ENCODE assay signal across 24 cellular contexts in the genomic region with DNA sequence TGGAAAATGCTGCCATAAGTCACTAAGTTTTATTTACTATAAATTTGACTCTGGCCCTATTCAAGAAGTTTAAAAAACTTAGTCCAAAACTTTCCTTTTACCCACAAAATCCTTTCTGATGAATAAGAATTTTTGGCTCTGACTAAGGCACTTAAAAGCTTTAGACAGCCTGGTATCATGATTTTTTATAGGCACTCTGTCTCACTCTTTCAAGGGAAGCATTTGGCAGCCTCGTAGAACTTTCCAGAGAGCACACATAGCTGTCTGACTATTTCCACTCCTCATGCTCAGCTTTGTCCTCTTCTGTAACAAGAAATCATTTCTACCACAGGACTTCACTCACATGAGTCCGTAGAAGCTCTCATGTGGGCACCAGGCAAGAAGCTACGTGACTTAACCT. TPM values are rescaled to one million over a fixed set of nuclear protein-coding genes. Genes with fewer than 3 reads are reported as not detected.
DNase-seq lines count a peak whose midpoint lies in the region; ATAC-seq and TF ChIP-seq lines count a peak whose summit lies in the region.
"Had no signal": no experiment of that assay in that cellular context is flagged by ENCODE, and none has a peak within 500 bp of the region (broad histone marks: within the 10 kb centered on the region; RNA-seq: fewer than 3 reads in every experiment).

No MANE protein-coding gene starts in this region.

- H3K79me1 ChIP-seq in IMR-90 (ENCODE audit: low read depth in 1 of 2, low read length in 2 of 2) = no peaks in the 10 kb centered on the region

- no peak overlapping the region for H3K4ac ChIP-seq in IMR-90 (ENCODE audit: low read depth, low read length)

- no peak; the same call in 1 of the 2 replicates for ATAC-seq in IMR-90 (ENCODE audit: low read depth)
- no peak for ATAC-seq in HG02970 (IDR thresholded peaks at IDR 0.05; ENCODE audit: low FRiP score, unreplicated experiment)
- ATAC-seq: activated T-helper 17 cell treated with anti-CD3 and anti-CD28 coated beads, Interleukin-2, amount 50 U/mL, for 72 hours; natural killer cell; stimulated activated memory B cell treated with anti-CD40 and anti-IgM and Interleukin-4, amounts not matched to agents 10 μg/mL and 1 μg/mL and 100 μg/mL, for 72 hours; WTC11 had no signal

- dilution Hi-C loops in IMR-90 (cut with HindIII; ENCODE audit: low sequenced_read_pairs, unreplicated experiment) = no loop called here

- no peak overlapping the region for H3K18ac ChIP-seq in IMR-90 (ENCODE audit: low read depth, low read length)

- no TSS peak for BruUV-seq in IMR-90 (replicated peaks; lab: Mats Ljungman, UMichigan)

- TF ChIP-seq CTCF in AG10803 (conservative IDR thresholded peaks at IDR 0.05; ENCODE audit: low read length) (no peak), IMR-90 (conservative IDR thresholded peaks at IDR 0.05; ENCODE audit: low read depth, low read length) (no peak)

- no peak overlapping the region for H3K9ac ChIP-seq in IMR-90 (ENCODE audit: low read depth, low read length)

- no peak overlapping the region for H3K23ac ChIP-seq in IMR-90 (ENCODE audit: low read depth, low read length)

- H2AFZ ChIP-seq in IMR-90 (replicated peaks; ENCODE audit: low read length, poor library complexity) = no peak overlapping the region

- no peak overlapping the region for H3K4me2 ChIP-seq in IMR-90 (ENCODE audit: low read depth, low read length)

- no peak overlapping the region for H3K14ac ChIP-seq in IMR-90 (replicated peaks; ENCODE audit: low read depth, low read length)

- no peak overlapping the region for H2BK20ac ChIP-seq in IMR-90 (ENCODE audit: low read depth, low read length)

- no peak overlapping the region for H4K5ac ChIP-seq in IMR-90 (ENCODE audit: low read depth, low read length)

- no peak overlapping the region for H4K91ac ChIP-seq in IMR-90 (ENCODE audit: insufficient read depth, low read depth, low read length)

- H3K9me1 ChIP-seq in IMR-90 (ENCODE audit: insufficient read depth, low read length) = no peaks in the 10 kb centered on the region

- H3K27me3 ChIP-seq in IMR-90 (ENCODE audit: control insufficient read depth, insufficient read depth, low read length) = no peaks in the 10 kb centered on the region; the same call in 1 of the 2 replicates
- H3K27me3 ChIP-seq: uterus had no signal

- no peak for TF ChIP-seq POLR2A in IMR-90 (IDR thresholded peaks at IDR 0.05; ENCODE audit: low read depth, low read length)

- peak; percentile 93 for DNase-seq in AG10803 (ENCODE audit: low read depth)
- DNase-seq in IMR-90 = peak; percentile 38
- DNase-seq in astrocyte of the hippocampus (ENCODE audit: low read depth, low spot score) = peak; percentile 6
- peak; percentile 69 for DNase-seq in myocyte (ENCODE audit: low read depth)
- no peak for DNase-seq in mesenteric fat pad (ENCODE audit: low spot score)
- no peak for DNase-seq in Kasumi-1 (lab: John Stamatoyannopoulos, UW)
- DNase-seq in activated gamma-delta T cell (lab: John Stamatoyannopoulos, UW) = no peak
- DNase-seq: activated CD4-positive, alpha-beta T cell treated with anti-CD3 and anti-CD28 coated beads, Interleukin-2, amount 50 U/mL, for 1 hour; CD4-positive, alpha-beta T cell; hippocampal formation; KBM-7; left ventricle myocardium inferior; natural killer cell; NCI-H2029; NCI-H82; stimulated activated CD4-positive, alpha-beta T cell treated with anti-CD3 and anti-CD28 coated beads, Interleukin-4, amount 100 ng/mL, for 1 hour; T-helper 9 cell; uterus had no signal

- H3K27ac ChIP-seq in IMR-90 (ENCODE audit: insufficient read depth, low read length) = no peak overlapping the region
- H3K27ac ChIP-seq: left ventricle myocardium inferior, uterus had no signal

- H2BK120ac ChIP-seq in IMR-90 (ENCODE audit: low read depth, low read length) = no peak overlapping the region

- H3K4me3 ChIP-seq in AG10803 (ENCODE audit: low read length) = no peak overlapping the region
- no peak overlapping the region for H3K4me3 ChIP-seq in IMR-90 (ENCODE audit: insufficient read depth, low read depth, low read length)
- H3K4me3 ChIP-seq: left ventricle myocardium inferior, uterus had no signal

- H3K4me1 ChIP-seq in IMR-90 (ENCODE audit: control insufficient read depth, insufficient read depth, low read length) = no peaks in the 10 kb centered on the region
- H3K4me1 ChIP-seq: left ventricle myocardium inferior, uterus had no signal

- H3K56ac ChIP-seq in IMR-90 (ENCODE audit: extremely low read depth, insufficient read depth, low read length) = no peak overlapping the region

- POLR2A ChIA-PET in IMR-90 (lab: Charles Lee; ENCODE audit: unreplicated experiment) = no interaction called here

- no peak for TF ChIP-seq RAD21 in IMR-90 (IDR thresholded peaks at IDR 0.05; ENCODE audit: low read length)

- intact Hi-C loops in IMR-90 (cut with micrococcal nuclease) = no loop called here

- WGBS in IMR-90 (ENCODE audit: extremely low coverage in 2 of 2, insufficient read length in 1 of 2), 2 experiments = 67% methylated on average over 1 of the region's 3 CpGs; no CpG with 5 or more reads in 1 of the 2 experiments

- no peak overlapping the region for H2BK5ac ChIP-seq in IMR-90 (ENCODE audit: low read depth, low read length, poor library complexity, severe bottlenecking)

- no peaks in the 10 kb centered on the region for H3K36me3 ChIP-seq in IMR-90 (ENCODE audit: control insufficient read depth, insufficient read depth, low read length)
- H3K36me3 ChIP-seq: left ventricle myocardium inferior, uterus had no signal

- no peaks in the 10 kb centered on the region for H4K20me1 ChIP-seq in IMR-90 (ENCODE audit: insufficient read depth, low read length)

- H3K9me3 ChIP-seq in IMR-90 (ENCODE audit: control insufficient read depth, insufficient read depth, low read length) = peaks cover 5% of the 10 kb centered on the region; the same call in 1 of the 2 replicates
- H3K9me3 ChIP-seq: uterus had no signal

- H2AK5ac ChIP-seq in IMR-90 (ENCODE audit: low read depth, low read length) = no peak overlapping the region

- no peak overlapping the region for H2AK9ac ChIP-seq in IMR-90 (replicated peaks; ENCODE audit: low read depth, low read length, poor library complexity)

- CTCF ChIA-PET in IMR-90 (lab: Yijun Ruan, JAX) = no interaction called here

- no peak overlapping the region for H4K8ac ChIP-seq in IMR-90 (ENCODE audit: low read depth in 2 of 2, low read length in 2 of 2)

- H2BK15ac ChIP-seq in IMR-90 (ENCODE audit: low read depth, low read length) = no peak overlapping the region

- in situ Hi-C loops in IMR-90 (cut with MboI; ENCODE audit: low sequenced_read_pairs) = no loop called here

TF ChIP-seq in IMR-90, 13 proteins besides CTCF, POLR2A, EP300 and RAD21:
- TF ChIP-seq MXI1 (IDR thresholded peaks at IDR 0.05; ENCODE audit: borderline replicate concordance, low read depth, low read length) (no peak), RFX5 (IDR thresholded peaks at IDR 0.05; ENCODE audit: low read depth, low read length) (no peak), MAZ (IDR thresholded peaks at IDR 0.05; ENCODE audit: borderline replicate concordance, low read depth, low read length) (no peak), BHLHE40 (IDR thresholded peaks at IDR 0.05; ENCODE audit: low read depth, low read length) (no peak), SMC3 (IDR thresholded peaks at IDR 0.05; ENCODE audit: low read depth, low read length) (no peak), RCOR1 (IDR thresholded peaks at IDR 0.05; ENCODE audit: insufficient replicate concordance, low read length) (no peak), NFE2L2 (IDR thresholded peaks at IDR 0.05; ENCODE audit: low read depth, low read length) (no peak), FOS (IDR thresholded peaks at IDR 0.05; ENCODE audit: low read depth, low read length) (no peak), CHD1 (IDR thresholded peaks at IDR 0.05; ENCODE audit: low read depth, low read length) (no peak), CEBPB (IDR thresholded peaks at IDR 0.05; ENCODE audit: low read depth, low read length) (no peak), MAFK (IDR thresholded peaks at IDR 0.05; ENCODE audit: low read depth, low read length) (no peak)
- TF ChIP-seq, protein P1, sequence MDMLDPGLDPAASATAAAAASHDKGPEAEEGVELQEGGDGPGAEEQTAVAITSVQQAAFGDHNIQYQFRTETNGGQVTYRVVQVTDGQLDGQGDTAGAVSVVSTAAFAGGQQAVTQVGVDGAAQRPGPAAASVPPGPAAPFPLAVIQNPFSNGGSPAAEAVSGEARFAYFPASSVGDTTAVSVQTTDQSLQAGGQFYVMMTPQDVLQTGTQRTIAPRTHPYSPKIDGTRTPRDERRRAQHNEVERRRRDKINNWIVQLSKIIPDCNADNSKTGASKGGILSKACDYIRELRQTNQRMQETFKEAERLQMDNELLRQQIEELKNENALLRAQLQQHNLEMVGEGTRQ (IDR thresholded peaks at IDR 0.05; ENCODE audit: low read depth, low read length) = no peak
- TF ChIP-seq, protein P2, sequence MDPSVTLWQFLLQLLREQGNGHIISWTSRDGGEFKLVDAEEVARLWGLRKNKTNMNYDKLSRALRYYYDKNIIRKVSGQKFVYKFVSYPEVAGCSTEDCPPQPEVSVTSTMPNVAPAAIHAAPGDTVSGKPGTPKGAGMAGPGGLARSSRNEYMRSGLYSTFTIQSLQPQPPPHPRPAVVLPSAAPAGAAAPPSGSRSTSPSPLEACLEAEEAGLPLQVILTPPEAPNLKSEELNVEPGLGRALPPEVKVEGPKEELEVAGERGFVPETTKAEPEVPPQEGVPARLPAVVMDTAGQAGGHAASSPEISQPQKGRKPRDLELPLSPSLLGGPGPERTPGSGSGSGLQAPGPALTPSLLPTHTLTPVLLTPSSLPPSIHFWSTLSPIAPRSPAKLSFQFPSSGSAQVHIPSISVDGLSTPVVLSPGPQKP (IDR thresholded peaks at IDR 0.05; ENCODE audit: borderline replicate concordance, low read depth, low read length) = no peak
TF ChIP-seq in IMR-90: peak in this region for 0.

RNA-seq across cellular contexts. Expression of a gene that starts 32.3 kb away (rescaled TPM):
- total RNA-seq in IMR-90 (2012; rRNA removed) (0.83 and 1.1 TPM in 2 replicates), myocyte (0.32 and 0.52 TPM in 2 replicates), mesenteric fat pad (0.26 TPM)
- polyA plus RNA-seq in IMR-90 (2012; rRNA removed) = 0.46 and 0.80 TPM in 2 replicates
- 0.17 and 0.25 TPM in 2 replicates for polyA plus RNA-seq in IMR-90 (2012; cell fraction: cytosol; rRNA removed)
- polyA plus RNA-seq in IMR-90 (2012; cell fraction: nucleus; rRNA removed; ENCODE audit: low replicate concordance) = 0.45 and 1.1 TPM in 2 replicates
- polyA plus RNA-seq in myocyte (2012) = 0.23 TPM
- total RNA-seq: frontal cortex, natural killer cell, temporal lobe had no signal

Comparison
In these comparisons a context has a peak if more than half of its experiments do, and no peak if none do; other contexts are left out.
1. DNase-seq: peak in AG10803 (single experiment), IMR-90 (single experiment), astrocyte of the hippocampus (single experiment) and myocyte (single experiment); none in mesenteric fat pad (single experiment), Kasumi-1 (0 of 2) and activated gamma-delta T cell (single experiment).